Comparison of ENCODE assay signal across 9 cellular contexts in genomic region chr15:48897144-48897814, GRCh38. TPM values are rescaled to one million over a fixed set of nuclear protein-coding genes. Genes with fewer than 3 reads are reported as not detected.
DNase-seq lines count a peak whose midpoint lies in the region; TF ChIP-seq lines count a peak whose summit lies in the region.
"Had no signal": no experiment of that assay in that cellular context is flagged by ENCODE, and none has a peak within 500 bp of the region (broad histone marks: within the 10 kb centered on the region; RNA-seq: fewer than 3 reads in every experiment).

No MANE protein-coding gene starts in this region.

- DNase-seq in Calu3 (no peak), RPMI7951 (ENCODE audit: low read depth) (peak; percentile 80), fibroblast of the conjunctiva (ENCODE audit: low read depth) (peak; percentile 68), immature natural killer cell (no peak), NCI-H2029 (lab: John Stamatoyannopoulos, UW) (no peak)
- DNase-seq in activated naive CD4-positive, alpha-beta T cell treated with anti-CD3 and anti-CD28 coated beads, Interleukin-2, amount 10 ng/mL, durations not matched to agents 7 days and 5 days: no peak
- no peak for DNase-seq in stimulated activated CD4-positive, alpha-beta T cell treated with anti-CD3 and anti-CD28 coated beads, Interleukin-2, amount 100 ng/mL, for 48 hours
- DNase-seq: activated gamma-delta T cell treated with Interleukin-2 at 50 U/mL for 16 hours had no signal

- CTCF ChIA-PET in Calu3 (lab: Charles Lee): no interaction called here
- CTCF ChIA-PET in activated naive CD4-positive, alpha-beta T cell treated with anti-CD3 and anti-CD28 coated beads, Interleukin-2, amount 10 ng/mL, durations not matched to agents 7 days and 5 days (lab: Charles Lee): interaction anchor here (1.4 kb wide), 1 partner anchor 78 kb away, joined by 4 read pairs; no protein-coding TSS in a partner anchor

- H3K27ac ChIP-seq in rectal smooth muscle tissue (ENCODE audit: low read depth, low read length): peak overlapping the region; percentile 49

- BruUV-seq in Calu3 (replicated peaks; lab: Mats Ljungman, UMichigan): no TSS peak

- no peaks in the 10 kb centered on the region for H3K36me3 ChIP-seq in rectal smooth muscle tissue (ENCODE audit: control insufficient read depth, insufficient read depth, low read length)

- H3K4me1 Mint-ChIP-seq in Calu3 (ENCODE audit: low read depth, unreplicated experiment) (peaks cover 15% of the 10 kb centered on the region), immature natural killer cell (no peaks in the 10 kb centered on the region)
- no peaks in the 10 kb centered on the region for H3K4me1 Mint-ChIP-seq in activated naive CD4-positive, alpha-beta T cell treated with anti-CD3 and anti-CD28 coated beads, Interleukin-2, amount 10 ng/mL, durations not matched to agents 7 days and 5 days

- H3K4me3 Mint-ChIP-seq in Calu3 (ENCODE audit: low read depth, unreplicated experiment) (no peak overlapping the region), immature natural killer cell (no peak overlapping the region)
- no peak overlapping the region for H3K4me3 Mint-ChIP-seq in activated naive CD4-positive, alpha-beta T cell treated with anti-CD3 and anti-CD28 coated beads, Interleukin-2, amount 10 ng/mL, durations not matched to agents 7 days and 5 days

- H3K36me3 Mint-ChIP-seq in Calu3 (ENCODE audit: insufficient read depth, unreplicated experiment): no peaks in the 10 kb centered on the region
- no peaks in the 10 kb centered on the region for H3K36me3 Mint-ChIP-seq in immature natural killer cell
- H3K36me3 Mint-ChIP-seq in activated naive CD4-positive, alpha-beta T cell treated with anti-CD3 and anti-CD28 coated beads, Interleukin-2, amount 10 ng/mL, durations not matched to agents 7 days and 5 days: no peaks in the 10 kb centered on the region

- no peak for TF ChIP-seq CTCF in Calu3 (IDR thresholded peaks at IDR 0.05; ENCODE audit: unreplicated experiment)

- H3K9ac ChIP-seq in rectal smooth muscle tissue (ENCODE audit: low read length): no peak overlapping the region

- peak overlapping the region; percentile 35 for H3K27ac Mint-ChIP-seq in Calu3 (ENCODE audit: unreplicated experiment)
- H3K27ac Mint-ChIP-seq in immature natural killer cell: no peak overlapping the region
- H3K27ac Mint-ChIP-seq in activated naive CD4-positive, alpha-beta T cell treated with anti-CD3 and anti-CD28 coated beads, Interleukin-2, amount 10 ng/mL, durations not matched to agents 7 days and 5 days: no peak overlapping the region

- no peaks in the 10 kb centered on the region for H3K9me3 Mint-ChIP-seq in Calu3 (ENCODE audit: low read depth, unreplicated experiment)
- H3K9me3 Mint-ChIP-seq in immature natural killer cell: no peaks in the 10 kb centered on the region
- H3K9me3 Mint-ChIP-seq in activated naive CD4-positive, alpha-beta T cell treated with anti-CD3 and anti-CD28 coated beads, Interleukin-2, amount 10 ng/mL, durations not matched to agents 7 days and 5 days: no peaks in the 10 kb centered on the region

- no peaks in the 10 kb centered on the region for H3K27me3 Mint-ChIP-seq in Calu3 (ENCODE audit: unreplicated experiment)
- H3K27me3 Mint-ChIP-seq in immature natural killer cell (ENCODE audit: low read depth in 3 of 3): peaks cover 3 to 9% (median 6%) of the 10 kb centered on the region in 3 donors
- H3K27me3 Mint-ChIP-seq in activated naive CD4-positive, alpha-beta T cell treated with anti-CD3 and anti-CD28 coated beads, Interleukin-2, amount 10 ng/mL, durations not matched to agents 7 days and 5 days: peaks cover 29% of the 10 kb centered on the region

- no peaks in the 10 kb centered on the region for H3K27me3 ChIP-seq in rectal smooth muscle tissue (ENCODE audit: control insufficient read depth, insufficient read depth, low read length)

- H3K4me3 ChIP-seq in rectal smooth muscle tissue (ENCODE audit: low read length): no peak overlapping the region

- no peaks in the 10 kb centered on the region for H3K4me1 ChIP-seq in rectal smooth muscle tissue (ENCODE audit: control insufficient read depth, insufficient read depth, low read length)

- intact Hi-C loops in Calu3 (cut with micrococcal nuclease; ENCODE audit: unreplicated experiment): no loop called here

RNA-seq across cellular contexts. Expression of gene EID1, which starts 19.3 kb away (rescaled TPM):
- 74.3 and 84.2 TPM in 2 replicates for total RNA-seq in Calu3 (2022)
- total RNA-seq in RPMI7951 (2014; rRNA removed; shearing (Covaris generic)): 414 and 460 TPM in 2 replicates
- polyA plus RNA-seq in immature natural killer cell: 100 to 1,000 TPM; 189 to 227 (median 198) TPM

Comparison
In these comparisons a context has a peak if more than half of its experiments do, and no peak if none do; other contexts are left out.
1. DNase-seq: peak in RPMI7951 (single experiment) and fibroblast of the conjunctiva (single experiment); none in Calu3 (single experiment), immature natural killer cell (0 of 3), activated naive CD4-positive, alpha-beta T cell treated with anti-CD3 and anti-CD28 coated beads, Interleukin-2, amount 10 ng/mL, durations not matched to agents 7 days and 5 days (single experiment), stimulated activated CD4-positive, alpha-beta T cell treated with anti-CD3 and anti-CD28 coated beads, Interleukin-2, amount 100 ng/mL, for 48 hours (0 of 2) and NCI-H2029 (single experiment).